Comparison of ENCODE assay signal across 20 cellular contexts in genomic region chr6:924661-925060, GRCh38.
DNase-seq lines count a peak whose midpoint lies in the region; ATAC-seq and TF ChIP-seq lines count a peak whose summit lies in the region.
"Had no signal": no experiment of that assay in that cellular context is flagged by ENCODE, and none has a peak within 500 bp of the region (broad histone marks: within the 10 kb centered on the region; RNA-seq: fewer than 3 reads in every experiment).

No MANE protein-coding gene starts in this region.

- no peak overlapping the region for H3K4me3 Mint-ChIP-seq in activated CD8-positive, alpha-beta memory T cell treated with anti-CD3 and anti-CD28 coated beads, Interleukin-2, amount 10 ng/mL, durations not matched to agents 7 days and 5 days
- H3K4me3 Mint-ChIP-seq in activated T-helper 2 cell treated with anti-CD3 and anti-CD28 coated beads, Interferon-gamma antibody, Interleukin-2, Interleukin-4, amounts not matched to agents 10 μg/mL and 5 μg/mL and 100 μg/mL, durations not matched to agents 14 hours and 24 hours and 36 hours (ENCODE audit: low read depth): no peak overlapping the region
- H3K4me3 Mint-ChIP-seq: B cell; CD4-positive, alpha-beta T cell; CD8-positive, alpha-beta T cell had no signal

- H3K9ac ChIP-seq in mammary epithelial cell (ENCODE audit: insufficient read depth, low read length): no peak overlapping the region
- H3K9ac ChIP-seq: BLaER1 treated with 17β-estradiol and CSF1 and Interleukin-3, amounts not matched to agents 10 nM and 100 nM had no signal

- no TSS peak for BruUV-seq in mammary epithelial cell (replicated peaks; lab: Mats Ljungman, UMichigan)

- H3K27ac Mint-ChIP-seq in activated CD8-positive, alpha-beta memory T cell treated with anti-CD3 and anti-CD28 coated beads, Interleukin-2, amount 10 ng/mL, durations not matched to agents 7 days and 5 days: no peak overlapping the region
- H3K27ac Mint-ChIP-seq in activated T-helper 2 cell treated with anti-CD3 and anti-CD28 coated beads, Interferon-gamma antibody, Interleukin-2, Interleukin-4, amounts not matched to agents 10 μg/mL and 5 μg/mL and 100 μg/mL, durations not matched to agents 14 hours and 24 hours and 36 hours: no peak overlapping the region
- H3K27ac Mint-ChIP-seq: B cell; CD4-positive, alpha-beta T cell; CD8-positive, alpha-beta T cell had no signal

- H3K79me2 ChIP-seq in mammary epithelial cell (ENCODE audit: insufficient read depth, low read length): no peaks in the 10 kb centered on the region

- H3K4me2 ChIP-seq in mammary epithelial cell (ENCODE audit: insufficient read depth, low read depth, low read length): no peak overlapping the region
- H3K4me2 ChIP-seq: A549; BLaER1 treated with 17β-estradiol and CSF1 and Interleukin-3, amounts not matched to agents 10 nM and 100 nM had no signal

- no peaks in the 10 kb centered on the region for H4K20me1 ChIP-seq in mammary epithelial cell (ENCODE audit: insufficient read depth, low read length)
- H4K20me1 ChIP-seq: BLaER1 treated with 17β-estradiol and CSF1 and Interleukin-3, amounts not matched to agents 10 nM and 100 nM had no signal

- H3K36me3 ChIP-seq in vagina: no peaks in the 10 kb centered on the region
- no peaks in the 10 kb centered on the region for H3K36me3 ChIP-seq in mammary epithelial cell (ENCODE audit: insufficient read depth, low read length)

- no peaks in the 10 kb centered on the region for H3K36me3 Mint-ChIP-seq in activated CD8-positive, alpha-beta memory T cell treated with anti-CD3 and anti-CD28 coated beads, Interleukin-2, amount 10 ng/mL, durations not matched to agents 7 days and 5 days
- no peaks in the 10 kb centered on the region for H3K36me3 Mint-ChIP-seq in activated T-helper 2 cell treated with anti-CD3 and anti-CD28 coated beads, Interferon-gamma antibody, Interleukin-2, Interleukin-4, amounts not matched to agents 10 μg/mL and 5 μg/mL and 100 μg/mL, durations not matched to agents 14 hours and 24 hours and 36 hours (ENCODE audit: low read depth)
- H3K36me3 Mint-ChIP-seq: CD8-positive, alpha-beta T cell had no signal

- dilution Hi-C loops in mammary epithelial cell (cut with HindIII; ENCODE audit: low sequenced_read_pairs): no loop called here

- in situ Hi-C loops in mammary epithelial cell (cut with MboI; ENCODE audit: low sequenced_read_pairs in 2 of 2): no loop called here

- intact Hi-C loops in vagina (cut with DNase I): no loop called here
- intact Hi-C loops in mammary epithelial cell (cut with micrococcal nuclease): no loop called here
- intact Hi-C loops in activated T-helper 2 cell treated with anti-CD3 and anti-CD28 coated beads, Interferon-gamma antibody, Interleukin-2, Interleukin-4, amounts not matched to agents 10 μg/mL and 5 μg/mL and 100 μg/mL, durations not matched to agents 14 hours and 24 hours and 36 hours (cut with micrococcal nuclease): no loop called here

- no peak for TF ChIP-seq POLR2A in vagina (IDR thresholded peaks at IDR 0.05)

- ATAC-seq in activated CD8-positive, alpha-beta memory T cell treated with anti-CD3 and anti-CD28 coated beads, Interleukin-2, amount 10 ng/mL, durations not matched to agents 7 days and 5 days: no peak
- ATAC-seq: A549; CD8-positive, alpha-beta T cell had no signal

- H3K27me3 Mint-ChIP-seq in activated CD8-positive, alpha-beta memory T cell treated with anti-CD3 and anti-CD28 coated beads, Interleukin-2, amount 10 ng/mL, durations not matched to agents 7 days and 5 days: no peaks in the 10 kb centered on the region
- H3K27me3 Mint-ChIP-seq in activated T-helper 2 cell treated with anti-CD3 and anti-CD28 coated beads, Interferon-gamma antibody, Interleukin-2, Interleukin-4, amounts not matched to agents 10 μg/mL and 5 μg/mL and 100 μg/mL, durations not matched to agents 14 hours and 24 hours and 36 hours (ENCODE audit: low read depth): no peaks in the 10 kb centered on the region

- H3K9me3 ChIP-seq in vagina: peaks cover 10% of the 10 kb centered on the region
- H3K9me3 ChIP-seq in mammary epithelial cell (replicated peaks; ENCODE audit: insufficient read depth, low read length): no peaks in the 10 kb centered on the region

- H3K4me1 ChIP-seq in vagina (no peaks in the 10 kb centered on the region), mammary epithelial cell (ENCODE audit: insufficient read depth, low read length) (no peaks in the 10 kb centered on the region)
- H3K4me1 ChIP-seq: A549; BLaER1 treated with 17β-estradiol and CSF1 and Interleukin-3, amounts not matched to agents 10 nM and 100 nM; Caco-2 had no signal

- H3K27me3 ChIP-seq in vagina (no peaks in the 10 kb centered on the region), mammary epithelial cell (ENCODE audit: insufficient read depth, low read length) (no peaks in the 10 kb centered on the region)
- H3K27me3 ChIP-seq: BLaER1 treated with 17β-estradiol and CSF1 and Interleukin-3, amounts not matched to agents 10 nM and 100 nM had no signal

- peaks cover 6% of the 10 kb centered on the region for H3K9me3 Mint-ChIP-seq in activated CD8-positive, alpha-beta memory T cell treated with anti-CD3 and anti-CD28 coated beads, Interleukin-2, amount 10 ng/mL, durations not matched to agents 7 days and 5 days (ENCODE audit: low read depth)
- H3K9me3 Mint-ChIP-seq in activated T-helper 2 cell treated with anti-CD3 and anti-CD28 coated beads, Interferon-gamma antibody, Interleukin-2, Interleukin-4, amounts not matched to agents 10 μg/mL and 5 μg/mL and 100 μg/mL, durations not matched to agents 14 hours and 24 hours and 36 hours: peaks cover 10% of the 10 kb centered on the region

- WGBS in mammary epithelial cell (ENCODE audit: low coverage, missing lambda C conversion rate): 56% methylated on average over 8 of the region's 9 CpGs

- TF ChIP-seq CTCF in vagina (IDR thresholded peaks at IDR 0.05): no peak
- TF ChIP-seq CTCF in mammary epithelial cell (conservative IDR thresholded peaks at IDR 0.05 in 1 of 2, IDR thresholded peaks at IDR 0.05 in 1 of 2; ENCODE audit: extremely low read depth in 1 of 2, insufficient read depth in 1 of 2, low read depth in 1 of 2, low read length in 2 of 2): no peak

- H3K27ac ChIP-seq in vagina: no peak overlapping the region
- no peak overlapping the region for H3K27ac ChIP-seq in mammary epithelial cell (ENCODE audit: insufficient read depth, low read depth, low read length)
- H3K27ac ChIP-seq: 22Rv1; A549; BLaER1 treated with 17β-estradiol and CSF1 and Interleukin-3, amounts not matched to agents 10 nM and 100 nM; C4-2B had no signal

- H3K4me1 Mint-ChIP-seq in activated CD8-positive, alpha-beta memory T cell treated with anti-CD3 and anti-CD28 coated beads, Interleukin-2, amount 10 ng/mL, durations not matched to agents 7 days and 5 days: no peaks in the 10 kb centered on the region
- no peaks in the 10 kb centered on the region for H3K4me1 Mint-ChIP-seq in activated T-helper 2 cell treated with anti-CD3 and anti-CD28 coated beads, Interferon-gamma antibody, Interleukin-2, Interleukin-4, amounts not matched to agents 10 μg/mL and 5 μg/mL and 100 μg/mL, durations not matched to agents 14 hours and 24 hours and 36 hours (ENCODE audit: low read depth)
- H3K4me1 Mint-ChIP-seq: B cell had no signal

- DNase-seq in activated CD8-positive, alpha-beta memory T cell treated with anti-CD3 and anti-CD28 coated beads, Interleukin-2, amount 10 ng/mL, durations not matched to agents 7 days and 5 days: peak; percentile 11
- DNase-seq in activated CD8-positive, alpha-beta memory T cell treated with anti-CD3 and anti-CD28 coated beads, Interleukin-2, amount 50 U/mL, for 48 hours: no peak
- DNase-seq in left kidney (ENCODE audit: low read depth, low spot score): peak; percentile 33
- DNase-seq in renal cortical epithelial cell (ENCODE audit: low read depth): peak; percentile 35
- DNase-seq in vagina (ENCODE audit: extremely low spot score in 2 of 2): peak; percentile 27 to 74
- DNase-seq in NCI-H1417 treated with DMSO at 0.1 percent for 48 hours (lab: John Stamatoyannopoulos, UW): no peak
- no peak for DNase-seq in mammary epithelial cell
- no peak for DNase-seq in activated T-helper 2 cell treated with anti-CD3 and anti-CD28 coated beads, Interferon-gamma antibody, Interleukin-2, Interleukin-4, amounts not matched to agents 10 μg/mL and 5 μg/mL and 100 μg/mL, durations not matched to agents 14 hours and 24 hours and 36 hours (ENCODE audit: low spot score)
- DNase-seq: AML-193; Caco-2; Calu3; CD4-positive, alpha-beta T cell; CD8-positive, alpha-beta T cell; DMS79 treated with DMSO at 0.1 percent for 48 hours; GF-D8 had no signal

- H2AFZ ChIP-seq in mammary epithelial cell (ENCODE audit: low read depth, low read length): no peak overlapping the region

- CTCF ChIA-PET in activated CD8-positive, alpha-beta memory T cell treated with anti-CD3 and anti-CD28 coated beads, Interleukin-2, amount 10 ng/mL, durations not matched to agents 7 days and 5 days (lab: Charles Lee): no interaction called here
- CTCF ChIA-PET in mammary epithelial cell (lab: Charles Lee; ENCODE audit: low non-redundant PET): no interaction called here

- H3K4me3 ChIP-seq in vagina (no peak overlapping the region), mammary epithelial cell (replicated peaks in 1 of 3; ENCODE audit: insufficient read depth in 1 of 3, low read depth in 2 of 3, low read length in 3 of 3) (no peak overlapping the region)
- H3K4me3 ChIP-seq: A549; BLaER1 treated with 17β-estradiol and CSF1 and Interleukin-3, amounts not matched to agents 10 nM and 100 nM had no signal

Comparison
In these comparisons a context has a peak if more than half of its experiments do, and no peak if none do; other contexts are left out.
1. DNase-seq: peak in activated CD8-positive, alpha-beta memory T cell treated with anti-CD3 and anti-CD28 coated beads, Interleukin-2, amount 10 ng/mL, durations not matched to agents 7 days and 5 days (single experiment), left kidney (single experiment), renal cortical epithelial cell (single experiment) and vagina (2 of 2); none in activated CD8-positive, alpha-beta memory T cell treated with anti-CD3 and anti-CD28 coated beads, Interleukin-2, amount 50 U/mL, for 48 hours (single experiment), NCI-H1417 treated with DMSO at 0.1 percent for 48 hours (single experiment), mammary epithelial cell (single experiment) and activated T-helper 2 cell treated with anti-CD3 and anti-CD28 coated beads, Interferon-gamma antibody, Interleukin-2, Interleukin-4, amounts not matched to agents 10 μg/mL and 5 μg/mL and 100 μg/mL, durations not matched to agents 14 hours and 24 hours and 36 hours (single experiment).